In the genomic region with DNA sequence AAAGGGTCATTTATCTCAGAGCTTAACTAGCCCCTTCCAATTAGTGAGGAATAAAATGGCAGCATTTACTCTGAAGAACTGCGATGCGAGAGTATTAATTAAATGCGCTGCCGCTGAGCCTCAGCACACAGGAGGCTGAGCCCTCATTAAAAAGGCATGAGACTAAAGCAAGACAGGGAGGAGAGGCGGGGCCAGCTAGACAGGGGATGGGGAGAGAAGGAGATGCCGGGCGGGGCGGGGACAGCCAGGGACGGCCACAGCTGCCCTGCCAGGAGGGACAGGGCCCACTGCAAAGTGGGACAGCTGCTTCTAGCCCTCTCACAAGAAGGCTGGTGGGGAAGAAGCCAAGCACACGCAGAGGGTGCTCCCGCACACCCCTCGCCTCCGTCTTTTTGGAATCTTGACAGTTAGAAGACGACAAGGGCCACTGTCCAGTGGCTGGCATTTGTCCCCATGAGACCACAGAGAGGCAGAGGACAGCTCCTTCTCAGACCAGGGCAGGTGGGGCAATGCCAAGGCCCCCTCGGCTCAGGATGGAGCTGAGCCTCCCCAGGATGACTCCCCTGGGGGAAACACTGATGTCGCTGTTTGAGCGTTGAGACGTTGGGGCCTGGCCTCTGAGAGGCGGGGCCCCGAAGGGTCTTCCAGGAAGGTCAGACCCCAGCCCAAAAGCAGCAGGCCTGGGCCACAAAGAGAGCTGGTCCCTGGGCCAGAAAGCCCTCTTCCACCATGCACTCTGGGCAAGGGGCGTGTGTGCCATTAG, we compare ENCODE assay signal across 17 cellular contexts. TPM values are rescaled to one million over a fixed set of nuclear protein-coding genes. Genes with fewer than 3 reads are reported as not detected.
DNase-seq lines count a peak whose midpoint lies in the region; ATAC-seq and TF ChIP-seq lines count a peak whose summit lies in the region.
"Had no signal": no experiment of that assay in that cellular context is flagged by ENCODE, and none has a peak within 500 bp of the region (broad histone marks: within the 10 kb centered on the region; RNA-seq: fewer than 3 reads in every experiment).

No MANE protein-coding gene starts in this region.

- dilution Hi-C loops in IMR-90 (cut with HindIII; ENCODE audit: low sequenced_read_pairs, unreplicated experiment): no loop called here

- peak overlapping the region; percentile 49 for H3K4me2 ChIP-seq in BLaER1
- H3K4me2 ChIP-seq in IMR-90 (ENCODE audit: low read depth, low read length): no peak overlapping the region

- CTCF ChIA-PET in IMR-90 (lab: Yijun Ruan, JAX): no interaction called here

- no peak overlapping the region for H3K14ac ChIP-seq in IMR-90 (replicated peaks; ENCODE audit: low read depth, low read length)

- 70% methylated on average over 6 of the region's 21 CpGs; no CpG with 5 or more reads in 1 of the 2 experiments for WGBS in IMR-90 (ENCODE audit: extremely low coverage in 2 of 2, insufficient read length in 1 of 2), 2 experiments

- no peak overlapping the region for H2BK15ac ChIP-seq in IMR-90 (ENCODE audit: low read depth, low read length)

- H4K8ac ChIP-seq in IMR-90 (ENCODE audit: low read depth in 2 of 2, low read length in 2 of 2): no peak overlapping the region

- H3K27me3 ChIP-seq in BLaER1 (no peaks in the 10 kb centered on the region), IMR-90 (ENCODE audit: control insufficient read depth, insufficient read depth, low read length) (no peaks in the 10 kb centered on the region)
- H3K27me3 ChIP-seq: BE2C, cardiac muscle cell had no signal

- no peak overlapping the region for H2BK20ac ChIP-seq in IMR-90 (ENCODE audit: low read depth, low read length)

- no peak overlapping the region for H2BK5ac ChIP-seq in IMR-90 (ENCODE audit: low read depth, low read length, poor library complexity, severe bottlenecking)

- H3K27ac ChIP-seq in BLaER1 (no peak overlapping the region), IMR-90 (ENCODE audit: insufficient read depth, low read length) (no peak overlapping the region)
- H3K27ac ChIP-seq: cardiac muscle cell, prostate gland had no signal

- no peak for ATAC-seq in IMR-90 (ENCODE audit: low read depth)
- ATAC-seq in left cardiac atrium: no peak
- ATAC-seq: activated T-cell treated with anti-CD3 and anti-CD28 coated beads, Interleukin-2, amount 50 U/mL, for 4 hours; SK-N-SH treated with all-trans-retinoic acid at 6 μM for 48 hours had no signal

- H3K4me1 ChIP-seq in BLaER1: peaks cover 38% of the 10 kb centered on the region
- H3K4me1 ChIP-seq in IMR-90 (ENCODE audit: control insufficient read depth, insufficient read depth, low read length): peaks cover 24% of the 10 kb centered on the region
- H3K4me1 ChIP-seq: BE2C, prostate gland had no signal

- no peak overlapping the region for H4K5ac ChIP-seq in IMR-90 (ENCODE audit: low read depth, low read length)

- H3K56ac ChIP-seq in IMR-90 (ENCODE audit: extremely low read depth, insufficient read depth, low read length): no peak overlapping the region

- DNase-seq in IMR-90 (no peak), left cardiac atrium (peak; percentile 31), posterior vena cava (ENCODE audit: low spot score) (peak; percentile 78)
- DNase-seq in stimulated activated CD4-positive, alpha-beta T cell treated with anti-CD3 and anti-CD28 coated beads, Interleukin-1b, Interleukin-23, amount 100 ng/mL, for 48 hours: no peak
- DNase-seq in stimulated activated naive CD4-positive, alpha-beta T cell treated with Interleukin-2 at 50 U/mL for 16 hours (lab: John Stamatoyannopoulos, UW): no peak
- no peak for DNase-seq in activated T-cell treated with anti-CD3 and anti-CD28 coated beads, Interleukin-2, amount 50 U/mL, for 48 hours
- DNase-seq: activated CD4-positive, alpha-beta T cell treated with anti-CD3 and anti-CD28 coated beads, Interleukin-2, amount 50 U/mL, for 4 hours; activated naive CD8-positive, alpha-beta T cell treated with anti-CD3 and anti-CD28 coated beads, Interleukin-2, amount 50 U/mL, for 24 hours; activated T-cell treated with anti-CD3 and anti-CD28 coated beads, Interleukin-2, amount 50 U/mL, for 4 hours; DMS153; hippocampal formation; kidney glomerular epithelial cell had no signal

- H3K4ac ChIP-seq in IMR-90 (ENCODE audit: low read depth, low read length): peak overlapping the region; percentile 40; the same call in 1 of the 2 replicates

- H3K9me3 ChIP-seq in BLaER1: no peaks in the 10 kb centered on the region
- H3K9me3 ChIP-seq in IMR-90 (ENCODE audit: control insufficient read depth, insufficient read depth, low read length): no peaks in the 10 kb centered on the region; the same call in 1 of the 2 replicates
- H3K9me3 ChIP-seq: BE2C, prostate gland had no signal

- H3K23ac ChIP-seq in IMR-90 (ENCODE audit: low read depth, low read length): no peak overlapping the region

- H4K20me1 ChIP-seq in BLaER1 (no peaks in the 10 kb centered on the region), IMR-90 (ENCODE audit: insufficient read depth, low read length) (peaks cover 22% of the 10 kb centered on the region)

- H2AFZ ChIP-seq in IMR-90 (replicated peaks; ENCODE audit: low read length, poor library complexity): no peak overlapping the region

- no peak for TF ChIP-seq CTCF in IMR-90 (conservative IDR thresholded peaks at IDR 0.05; ENCODE audit: low read depth, low read length)

- peak overlapping the region; percentile 7 for H2AK9ac ChIP-seq in IMR-90 (replicated peaks; ENCODE audit: low read depth, low read length, poor library complexity)

- in situ Hi-C loops in IMR-90 (cut with MboI; ENCODE audit: low sequenced_read_pairs): no loop called here

- no peak overlapping the region for H4K91ac ChIP-seq in IMR-90 (ENCODE audit: insufficient read depth, low read depth, low read length)

- intact Hi-C loops in IMR-90 (cut with micrococcal nuclease) (no loop called here), left cardiac atrium (cut with DNase I) (no loop called here), posterior vena cava (cut with DNase I) (no loop called here)

- H2BK120ac ChIP-seq in IMR-90 (ENCODE audit: low read depth, low read length): no peak overlapping the region

- no peak for TF ChIP-seq POLR2A in IMR-90 (IDR thresholded peaks at IDR 0.05; ENCODE audit: low read depth, low read length)

- TF ChIP-seq RAD21 in IMR-90 (IDR thresholded peaks at IDR 0.05; ENCODE audit: low read length): no peak

- H3K4me3 ChIP-seq in BLaER1 (no peak overlapping the region), IMR-90 (ENCODE audit: insufficient read depth, low read depth, low read length) (no peak overlapping the region)
- H3K4me3 ChIP-seq: cardiac muscle cell, prostate gland had no signal

- no peaks in the 10 kb centered on the region for H3K36me3 ChIP-seq in BLaER1
- H3K36me3 ChIP-seq in IMR-90 (ENCODE audit: control insufficient read depth, insufficient read depth, low read length): no peaks in the 10 kb centered on the region; the same call in 1 of the 2 replicates
- H3K36me3 ChIP-seq: BE2C, cardiac muscle cell, prostate gland had no signal

- H2AK5ac ChIP-seq in IMR-90 (ENCODE audit: low read depth, low read length): no peak overlapping the region

- H3K18ac ChIP-seq in IMR-90 (ENCODE audit: low read depth, low read length): no peak overlapping the region

- peaks cover 22 to 89% of the 10 kb centered on the region in 2 experiments for H3K79me1 ChIP-seq in IMR-90 (ENCODE audit: low read depth in 1 of 2, low read length in 2 of 2)

- H3K9ac ChIP-seq in BLaER1 (no peak overlapping the region), IMR-90 (ENCODE audit: low read depth, low read length) (no peak overlapping the region)

- H3K9me1 ChIP-seq in IMR-90 (ENCODE audit: insufficient read depth, low read length): peaks cover 39% of the 10 kb centered on the region

- POLR2A ChIA-PET in IMR-90 (lab: Charles Lee; ENCODE audit: unreplicated experiment): no interaction called here

- BruUV-seq in IMR-90 (replicated peaks; lab: Mats Ljungman, UMichigan): no TSS peak

TF ChIP-seq in IMR-90, 13 proteins besides CTCF, POLR2A, EP300 and RAD21:
- TF ChIP-seq FOS (IDR thresholded peaks at IDR 0.05; ENCODE audit: low read depth, low read length) (no peak), CHD1 (IDR thresholded peaks at IDR 0.05; ENCODE audit: low read depth, low read length) (no peak), RCOR1 (IDR thresholded peaks at IDR 0.05; ENCODE audit: insufficient replicate concordance, low read length) (no peak), CEBPB (IDR thresholded peaks at IDR 0.05; ENCODE audit: low read depth, low read length) (no peak), MAFK (IDR thresholded peaks at IDR 0.05; ENCODE audit: low read depth, low read length) (no peak), MAZ (IDR thresholded peaks at IDR 0.05; ENCODE audit: borderline replicate concordance, low read depth, low read length) (no peak), NFE2L2 (IDR thresholded peaks at IDR 0.05; ENCODE audit: low read depth, low read length) (no peak), BHLHE40 (IDR thresholded peaks at IDR 0.05; ENCODE audit: low read depth, low read length) (no peak), RFX5 (IDR thresholded peaks at IDR 0.05; ENCODE audit: low read depth, low read length) (no peak), USF2 (IDR thresholded peaks at IDR 0.05; ENCODE audit: low read depth, low read length) (no peak), SMC3 (IDR thresholded peaks at IDR 0.05; ENCODE audit: low read depth, low read length) (no peak)
- TF ChIP-seq, protein P1, sequence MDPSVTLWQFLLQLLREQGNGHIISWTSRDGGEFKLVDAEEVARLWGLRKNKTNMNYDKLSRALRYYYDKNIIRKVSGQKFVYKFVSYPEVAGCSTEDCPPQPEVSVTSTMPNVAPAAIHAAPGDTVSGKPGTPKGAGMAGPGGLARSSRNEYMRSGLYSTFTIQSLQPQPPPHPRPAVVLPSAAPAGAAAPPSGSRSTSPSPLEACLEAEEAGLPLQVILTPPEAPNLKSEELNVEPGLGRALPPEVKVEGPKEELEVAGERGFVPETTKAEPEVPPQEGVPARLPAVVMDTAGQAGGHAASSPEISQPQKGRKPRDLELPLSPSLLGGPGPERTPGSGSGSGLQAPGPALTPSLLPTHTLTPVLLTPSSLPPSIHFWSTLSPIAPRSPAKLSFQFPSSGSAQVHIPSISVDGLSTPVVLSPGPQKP (IDR thresholded peaks at IDR 0.05; ENCODE audit: borderline replicate concordance, low read depth, low read length): no peak

RNA-seq across cellular contexts. Expression of gene ADAMTS2, which starts 26.9 kb away (rescaled TPM):
- total RNA-seq in IMR-90 (2012; rRNA removed): 18.3 and 19.0 TPM in 2 replicates
- 58.8 and 68.2 TPM in 2 replicates for polyA plus RNA-seq in IMR-90 (2012; rRNA removed)
- polyA plus RNA-seq in IMR-90 (2012; cell fraction: cytosol; rRNA removed): 45.1 and 77.2 TPM in 2 replicates
- 77.0 and 118 TPM in 2 replicates for polyA plus RNA-seq in IMR-90 (2012; cell fraction: nucleus; rRNA removed; ENCODE audit: low replicate concordance)
- 10 to 100 TPM; 15.0 to 22.7 TPM for total RNA-seq in left cardiac atrium
- total RNA-seq in posterior vena cava: 10 to 100 TPM; 27.1 to 62.0 TPM

Comparison
In these comparisons a context has a peak if more than half of its experiments do, and no peak if none do; other contexts are left out.
1. DNase-seq: peak in left cardiac atrium (single experiment) and posterior vena cava (single experiment); none in IMR-90 (single experiment), stimulated activated CD4-positive, alpha-beta T cell treated with anti-CD3 and anti-CD28 coated beads, Interleukin-1b, Interleukin-23, amount 100 ng/mL, for 48 hours (single experiment), stimulated activated naive CD4-positive, alpha-beta T cell treated with Interleukin-2 at 50 U/mL for 16 hours (single experiment) and activated T-cell treated with anti-CD3 and anti-CD28 coated beads, Interleukin-2, amount 50 U/mL, for 48 hours (0 of 2).